In the genomic region with DNA sequence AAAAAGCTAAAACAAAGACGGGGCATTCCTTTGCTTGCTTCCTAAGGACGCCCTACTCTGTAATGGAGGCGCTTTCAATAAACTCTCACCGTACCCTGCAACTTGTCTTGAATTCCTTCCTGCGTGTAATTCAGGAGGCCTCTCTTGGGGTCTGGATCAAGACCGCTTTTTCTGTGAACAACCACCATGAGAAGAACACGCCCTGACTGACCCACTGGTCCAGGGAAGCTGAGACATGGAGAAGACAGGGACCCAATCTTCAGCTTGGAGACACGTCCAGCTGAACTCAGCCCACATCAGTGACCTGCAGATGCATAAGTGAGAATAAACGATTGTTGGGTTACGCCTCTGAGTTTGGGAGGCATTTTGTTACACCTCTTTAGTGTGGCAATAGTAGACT, we compare ENCODE assay signal across 8 cellular contexts. TPM values are rescaled to one million over a fixed set of nuclear protein-coding genes. Genes with fewer than 3 reads are reported as not detected.
DNase-seq lines count a peak whose midpoint lies in the region; ATAC-seq and TF ChIP-seq lines count a peak whose summit lies in the region.

No MANE protein-coding gene starts in this region.

- H3K4me3 ChIP-seq in adipocyte (ENCODE audit: low read length) = peak overlapping the region; percentile 95
- peak overlapping the region; percentile 81 for H3K4me3 ChIP-seq in mucosa of stomach (ENCODE audit: low read length)
- H3K4me3 ChIP-seq in vagina = peak overlapping the region; percentile 52 to 65

- H3K9me3 ChIP-seq in adipocyte (ENCODE audit: control insufficient read depth, low read length) (no peaks in the 10 kb centered on the region), mucosa of stomach (ENCODE audit: control insufficient read depth, low read length) (no peaks in the 10 kb centered on the region), vagina (no peaks in the 10 kb centered on the region)

- TF ChIP-seq POLR2A in vagina (IDR thresholded peaks at IDR 0.05) = no peak

- no peaks in the 10 kb centered on the region for H3K9me3 Mint-ChIP-seq in natural killer cell
- no peaks in the 10 kb centered on the region for H3K9me3 Mint-ChIP-seq in natural killer cell treated with Interleukin-12 subunit alpha and Interleukin-12 subunit beta and Interleukin-15 and Interleukin-18, amount 100 ng/mL, for 72 hours

- peak overlapping the region; percentile 94 to 96 for H3K27ac Mint-ChIP-seq in natural killer cell
- H3K27ac Mint-ChIP-seq in natural killer cell treated with Interleukin-12 subunit alpha and Interleukin-12 subunit beta and Interleukin-15 and Interleukin-18, amount 100 ng/mL, for 72 hours = peak overlapping the region in 1 of 2 donors; percentile 90

- no peaks in the 10 kb centered on the region for H3K36me3 Mint-ChIP-seq in natural killer cell
- no peaks in the 10 kb centered on the region for H3K36me3 Mint-ChIP-seq in natural killer cell treated with Interleukin-12 subunit alpha and Interleukin-12 subunit beta and Interleukin-15 and Interleukin-18, amount 100 ng/mL, for 72 hours

- H3K27me3 Mint-ChIP-seq in natural killer cell (ENCODE audit: low read depth in 2 of 2) = no peaks in the 10 kb centered on the region
- H3K27me3 Mint-ChIP-seq in natural killer cell treated with Interleukin-12 subunit alpha and Interleukin-12 subunit beta and Interleukin-15 and Interleukin-18, amount 100 ng/mL, for 72 hours = no peaks in the 10 kb centered on the region

- no peaks in the 10 kb centered on the region for H3K36me3 ChIP-seq in adipocyte (ENCODE audit: control insufficient read depth, insufficient read depth, low read length, severe bottlenecking)
- H3K36me3 ChIP-seq in mucosa of stomach (ENCODE audit: control insufficient read depth, insufficient read depth, low read length) = no peaks in the 10 kb centered on the region
- H3K36me3 ChIP-seq in vagina = no peaks in the 10 kb centered on the region

- no peak for ATAC-seq in natural killer cell
- ATAC-seq in natural killer cell treated with Interleukin-12 subunit alpha and Interleukin-12 subunit beta and Interleukin-15 and Interleukin-18, amount 100 ng/mL, for 72 hours = no peak
- ATAC-seq in left colon = no peak

- TF ChIP-seq CTCF in natural killer cell (IDR thresholded peaks at IDR 0.05) = no peak
- TF ChIP-seq CTCF in vagina (IDR thresholded peaks at IDR 0.05) = no peak

- H3K27ac ChIP-seq in vagina = peak overlapping the region; percentile 81

- DNase-seq in natural killer cell (no peak), adipocyte (ENCODE audit: low read depth) (no peak), vagina (ENCODE audit: extremely low spot score in 2 of 2) (no peak), left colon (no peak), cortex of kidney (lab: John Stamatoyannopoulos, UW) (no peak), NAMALWA (ENCODE audit: low spot score) (no peak)
- DNase-seq in natural killer cell treated with Interleukin-12 subunit alpha and Interleukin-12 subunit beta and Interleukin-15 and Interleukin-18, amount 100 ng/mL, for 72 hours (ENCODE audit: low spot score) = no peak

- H3K4me3 Mint-ChIP-seq in natural killer cell = peak overlapping the region; percentile 97
- no peak overlapping the region for H3K4me3 Mint-ChIP-seq in natural killer cell treated with Interleukin-12 subunit alpha and Interleukin-12 subunit beta and Interleukin-15 and Interleukin-18, amount 100 ng/mL, for 72 hours

- peaks cover 8% of the 10 kb centered on the region for H3K4me1 ChIP-seq in adipocyte (ENCODE audit: control insufficient read depth, insufficient read depth, low read length)
- H3K4me1 ChIP-seq in mucosa of stomach (ENCODE audit: control insufficient read depth, insufficient read depth, low read length) = peaks cover 12% of the 10 kb centered on the region
- peaks cover 14% of the 10 kb centered on the region for H3K4me1 ChIP-seq in vagina

- peak overlapping the region; percentile 91 for H3K9ac ChIP-seq in adipocyte (ENCODE audit: low read length)
- no peak overlapping the region for H3K9ac ChIP-seq in mucosa of stomach (ENCODE audit: low read length)

- peaks cover 10 to 22% of the 10 kb centered on the region in 2 donors for H3K4me1 Mint-ChIP-seq in natural killer cell
- peaks cover 10 to 17% of the 10 kb centered on the region in 2 donors for H3K4me1 Mint-ChIP-seq in natural killer cell treated with Interleukin-12 subunit alpha and Interleukin-12 subunit beta and Interleukin-15 and Interleukin-18, amount 100 ng/mL, for 72 hours (ENCODE audit: low read depth in 2 of 2)

- intact Hi-C loops in natural killer cell (cut with micrococcal nuclease) (loop anchor here (10.0 kb wide), 1 partner anchor 975 kb away; a partner anchor contains a TSS), vagina (cut with DNase I) (loop anchor here (10.0 kb wide), 1 partner anchor 175 kb away; a partner anchor contains a TSS), left colon (cut with DNase I, micrococcal nuclease) (no loop called here)

- H3K27me3 ChIP-seq in adipocyte (replicated peaks; ENCODE audit: control insufficient read depth, insufficient read depth, low read length) = no peaks in the 10 kb centered on the region
- no peaks in the 10 kb centered on the region for H3K27me3 ChIP-seq in mucosa of stomach (ENCODE audit: control insufficient read depth, insufficient read depth, low read length)
- no peaks in the 10 kb centered on the region for H3K27me3 ChIP-seq in vagina

RNA-seq across cellular contexts. Expression of a gene that starts 7.8 kb away (rescaled TPM):
- total RNA-seq in natural killer cell (10 to 100 TPM; 82.2 to 88.8 (median 84.1) TPM), vagina (81.3 TPM), left colon (100 to 1,000 TPM; 146 to 164 TPM)
- total RNA-seq in natural killer cell treated with Interleukin-12 subunit alpha and Interleukin-12 subunit beta and Interleukin-15 and Interleukin-18, amount 100 ng/mL, for 72 hours = 100 to 1,000 TPM in 1 of 2 donors, 10 to 100 TPM in 1; 80.1 to 119 TPM

RNA-seq across cellular contexts. Expression of a gene that starts 42.9 kb away (rescaled TPM):
- total RNA-seq in natural killer cell = 10 to 100 TPM; 13.9 to 22.0 (median 20.6) TPM
- total RNA-seq in natural killer cell treated with Interleukin-12 subunit alpha and Interleukin-12 subunit beta and Interleukin-15 and Interleukin-18, amount 100 ng/mL, for 72 hours = 10 to 100 TPM; 23.8 to 24.5 TPM
- total RNA-seq in vagina = 44.7 TPM
- 10 to 100 TPM; 16.4 to 18.4 TPM for total RNA-seq in left colon

Comparison
In these comparisons a context has a peak if more than half of its experiments do, and no peak if none do; other contexts are left out.
1. intact Hi-C loops: an anchor here in natural killer cell (10.0 kb wide) and vagina (10.0 kb wide); none called in left colon.